Comparison of ENCODE assay signal across 1 cellular context in the genomic region with DNA sequence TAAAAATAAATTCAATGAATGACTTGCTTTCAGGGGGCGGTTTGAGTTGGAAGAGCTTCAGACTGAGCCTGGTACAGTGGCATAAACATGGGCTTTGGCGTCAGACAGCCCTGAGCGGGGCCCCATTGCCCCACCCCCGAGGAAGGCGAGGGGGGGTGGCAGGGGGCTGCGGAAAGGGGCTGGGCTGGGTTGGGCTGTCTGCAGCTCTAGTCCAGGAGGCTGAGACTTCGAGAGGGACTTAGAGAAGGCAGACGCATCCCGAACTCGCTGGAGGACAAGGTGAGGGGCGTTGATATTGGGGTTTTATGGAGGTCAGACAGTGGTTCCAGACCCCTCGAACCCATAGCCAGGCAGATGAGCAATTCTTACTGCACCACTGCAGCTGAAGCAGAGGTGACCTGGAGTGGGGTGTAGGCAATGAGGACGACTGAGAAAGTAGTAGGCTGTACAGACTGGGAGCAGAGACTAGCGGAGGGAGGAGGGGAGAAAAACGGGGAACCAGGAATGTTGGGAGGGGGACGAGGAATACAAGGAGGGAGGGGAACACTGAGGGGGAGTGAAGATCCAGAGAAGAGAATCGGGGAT.
TF ChIP-seq lines count a peak whose summit lies in the region.

A gene with protein sequence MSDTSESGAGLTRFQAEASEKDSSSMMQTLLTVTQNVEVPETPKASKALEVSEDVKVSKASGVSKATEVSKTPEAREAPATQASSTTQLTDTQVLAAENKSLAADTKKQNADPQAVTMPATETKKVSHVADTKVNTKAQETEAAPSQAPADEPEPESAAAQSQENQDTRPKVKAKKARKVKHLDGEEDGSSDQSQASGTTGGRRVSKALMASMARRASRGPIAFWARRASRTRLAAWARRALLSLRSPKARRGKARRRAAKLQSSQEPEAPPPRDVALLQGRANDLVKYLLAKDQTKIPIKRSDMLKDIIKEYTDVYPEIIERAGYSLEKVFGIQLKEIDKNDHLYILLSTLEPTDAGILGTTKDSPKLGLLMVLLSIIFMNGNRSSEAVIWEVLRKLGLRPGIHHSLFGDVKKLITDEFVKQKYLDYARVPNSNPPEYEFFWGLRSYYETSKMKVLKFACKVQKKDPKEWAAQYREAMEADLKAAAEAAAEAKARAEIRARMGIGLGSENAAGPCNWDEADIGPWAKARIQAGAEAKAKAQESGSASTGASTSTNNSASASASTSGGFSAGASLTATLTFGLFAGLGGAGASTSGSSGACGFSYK (plus strand): TSS at position 222 of the 585 bp plus-strand sequence. CDS start 1,587 bp downstream, outside the sequence.

TF ChIP-seq in HepG2, 621 proteins besides CTCF, POLR2A, EP300 and RAD21 (continued from another document):
- no peak for TF ChIP-seq ZNF761 (CRISPR knock-in tag; conservative IDR thresholded peaks at IDR 0.05)
- TF ChIP-seq HNRNPH1 (optimal IDR thresholded peaks at IDR 0.05; ENCODE audit: low read depth, low read length): no peak
- no peak for TF ChIP-seq RFXANK (CRISPR knock-in tag; IDR thresholded peaks at IDR 0.05)
- TF ChIP-seq, protein P1, sequence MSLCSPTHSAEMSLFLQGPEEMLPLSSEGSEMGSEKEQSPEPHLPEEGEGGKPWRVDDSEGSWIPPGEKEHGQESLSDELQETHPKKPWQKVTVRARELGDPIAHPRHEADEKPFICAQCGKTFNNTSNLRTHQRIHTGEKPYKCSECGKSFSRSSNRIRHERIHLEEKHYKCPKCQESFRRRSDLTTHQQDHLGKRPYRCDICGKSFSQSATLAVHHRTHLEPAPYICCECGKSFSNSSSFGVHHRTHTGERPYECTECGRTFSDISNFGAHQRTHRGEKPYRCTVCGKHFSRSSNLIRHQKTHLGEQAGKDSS (CRISPR knock-in tag; IDR thresholded peaks at IDR 0.05; ENCODE audit: borderline replicate concordance, low read depth): no peak
- TF ChIP-seq POLR2G (IDR thresholded peaks at IDR 0.05; ENCODE audit: low read depth, low read length): no peak
- TF ChIP-seq, protein P2, sequence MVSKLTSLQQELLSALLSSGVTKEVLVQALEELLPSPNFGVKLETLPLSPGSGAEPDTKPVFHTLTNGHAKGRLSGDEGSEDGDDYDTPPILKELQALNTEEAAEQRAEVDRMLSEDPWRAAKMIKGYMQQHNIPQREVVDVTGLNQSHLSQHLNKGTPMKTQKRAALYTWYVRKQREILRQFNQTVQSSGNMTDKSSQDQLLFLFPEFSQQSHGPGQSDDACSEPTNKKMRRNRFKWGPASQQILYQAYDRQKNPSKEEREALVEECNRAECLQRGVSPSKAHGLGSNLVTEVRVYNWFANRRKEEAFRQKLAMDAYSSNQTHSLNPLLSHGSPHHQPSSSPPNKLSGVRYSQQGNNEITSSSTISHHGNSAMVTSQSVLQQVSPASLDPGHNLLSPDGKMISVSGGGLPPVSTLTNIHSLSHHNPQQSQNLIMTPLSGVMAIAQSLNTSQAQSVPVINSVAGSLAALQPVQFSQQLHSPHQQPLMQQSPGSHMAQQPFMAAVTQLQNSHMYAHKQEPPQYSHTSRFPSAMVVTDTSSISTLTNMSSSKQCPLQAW (CRISPR knock-in tag; IDR thresholded peaks at IDR 0.05): no peak
- TF ChIP-seq GTF2F1 (IDR thresholded peaks at IDR 0.05; ENCODE audit: low read length): no peak
- TF ChIP-seq CREM (IDR thresholded peaks at IDR 0.05): no peak
- no peak for TF ChIP-seq CREM (CRISPR knock-in tag; IDR thresholded peaks at IDR 0.05)
- TF ChIP-seq SMAD3 (CRISPR knock-in tag; IDR thresholded peaks at IDR 0.05): no peak
- no peak for TF ChIP-seq JDP2 (CRISPR knock-in tag; IDR thresholded peaks at IDR 0.05; ENCODE audit: borderline replicate concordance)
- TF ChIP-seq, protein P3, sequence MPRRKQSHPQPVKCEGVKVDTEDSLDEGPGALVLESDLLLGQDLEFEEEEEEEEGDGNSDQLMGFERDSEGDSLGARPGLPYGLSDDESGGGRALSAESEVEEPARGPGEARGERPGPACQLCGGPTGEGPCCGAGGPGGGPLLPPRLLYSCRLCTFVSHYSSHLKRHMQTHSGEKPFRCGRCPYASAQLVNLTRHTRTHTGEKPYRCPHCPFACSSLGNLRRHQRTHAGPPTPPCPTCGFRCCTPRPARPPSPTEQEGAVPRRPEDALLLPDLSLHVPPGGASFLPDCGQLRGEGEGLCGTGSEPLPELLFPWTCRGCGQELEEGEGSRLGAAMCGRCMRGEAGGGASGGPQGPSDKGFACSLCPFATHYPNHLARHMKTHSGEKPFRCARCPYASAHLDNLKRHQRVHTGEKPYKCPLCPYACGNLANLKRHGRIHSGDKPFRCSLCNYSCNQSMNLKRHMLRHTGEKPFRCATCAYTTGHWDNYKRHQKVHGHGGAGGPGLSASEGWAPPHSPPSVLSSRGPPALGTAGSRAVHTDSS (CRISPR knock-in tag; conservative IDR thresholded peaks at IDR 0.05): no peak
